In the genomic region with DNA sequence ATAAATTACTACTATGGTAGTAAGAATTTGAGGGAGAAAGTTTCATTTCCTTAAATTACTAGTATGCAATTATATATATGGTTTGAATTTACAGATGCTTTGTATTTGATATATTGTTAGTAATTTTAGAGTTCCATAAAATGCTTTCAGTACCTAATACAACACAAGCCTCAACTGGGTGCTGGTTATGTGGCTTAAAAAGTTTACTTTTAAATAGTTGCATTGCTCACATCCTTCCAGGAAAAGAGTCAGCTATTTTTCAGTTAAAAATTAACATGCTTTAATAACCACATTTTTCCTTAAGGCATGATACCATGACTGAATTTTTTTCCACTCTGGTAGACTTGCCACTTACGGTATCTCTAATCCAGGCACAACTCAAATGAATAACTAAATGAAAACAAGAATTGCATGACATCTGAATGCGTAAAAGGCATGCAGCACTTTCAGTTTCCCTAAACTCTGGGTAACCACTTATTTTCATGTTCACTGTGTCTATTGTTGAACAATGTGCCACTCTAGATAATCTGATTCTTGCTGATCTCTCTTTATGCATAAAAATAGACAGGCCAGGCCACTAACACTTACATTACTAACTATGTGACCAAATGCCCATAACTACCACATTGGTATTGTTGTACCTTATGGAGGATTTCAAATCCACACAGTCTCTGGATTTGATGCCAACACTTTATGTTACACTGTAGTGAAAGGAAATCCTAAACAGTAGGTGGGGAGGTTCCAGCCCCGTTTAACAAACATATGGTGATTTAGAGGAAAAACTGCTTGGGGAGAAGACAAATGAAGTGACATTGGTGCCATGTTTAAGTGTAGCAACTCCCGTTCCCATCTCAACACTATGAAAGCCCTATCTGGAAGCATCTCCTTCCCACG, we compare ENCODE assay signal across 9 cellular contexts. TPM values are rescaled to one million over a fixed set of nuclear protein-coding genes. Genes with fewer than 3 reads are reported as not detected.
A peak's percentile ranks its signal among the peaks of the same experiment; 100 is the strongest.
DNase-seq lines count a peak whose midpoint lies in the region; ATAC-seq and TF ChIP-seq lines count a peak whose summit lies in the region.
"Had no signal": no experiment of that assay in that cellular context is flagged by ENCODE, and none has a peak within 500 bp of the region (broad histone marks: within the 10 kb centered on the region; RNA-seq: fewer than 3 reads in every experiment).

No MANE protein-coding gene starts in this region.

- no peak overlapping the region for H3K4me3 Mint-ChIP-seq in endothelial cell (ENCODE audit: unreplicated experiment)

- DNase-seq in RPMI8226 (peak; percentile 17), lung microvascular endothelial cell (ENCODE audit: low read depth in 2 of 2) (peak; percentile 3 to 56), T1000 (lab: John Stamatoyannopoulos, UW) (no peak), endothelial cell (ENCODE audit: low spot score) (no peak), DMS153 (lab: John Stamatoyannopoulos, UW) (no peak)
- DNase-seq in NK-92 treated with Interleukin-12 subunit alpha and Interleukin-12 subunit beta, amount 100 ng/mL, for 24 hours (lab: John Stamatoyannopoulos, UW): no peak

- H3K9me3 Mint-ChIP-seq in endothelial cell (ENCODE audit: unreplicated experiment): no peaks in the 10 kb centered on the region

- ATAC-seq in GM18867 (IDR thresholded peaks at IDR 0.05; ENCODE audit: unreplicated experiment) (peak; percentile 95), HG02623 (IDR thresholded peaks at IDR 0.05; ENCODE audit: unreplicated experiment) (peak; percentile 91)
- ATAC-seq: Panc1 had no signal

- H3K27ac Mint-ChIP-seq in endothelial cell (ENCODE audit: unreplicated experiment): no peak overlapping the region

- no peaks in the 10 kb centered on the region for H3K4me1 Mint-ChIP-seq in endothelial cell (ENCODE audit: unreplicated experiment)

- H3K27me3 Mint-ChIP-seq in endothelial cell (ENCODE audit: unreplicated experiment): no peaks in the 10 kb centered on the region

- no peaks in the 10 kb centered on the region for H3K36me3 Mint-ChIP-seq in endothelial cell (ENCODE audit: low read depth, unreplicated experiment)

- TF ChIP-seq CTCF in endothelial cell (IDR thresholded peaks at IDR 0.05; ENCODE audit: unreplicated experiment): no peak

RNA-seq across cellular contexts. Expression of a gene that starts 35.5 kb away (rescaled TPM):
- total RNA-seq in lung microvascular endothelial cell: 89.8 and 148 TPM in 2 replicates
- 34.4 TPM for total RNA-seq in endothelial cell (ENCODE audit: unreplicated experiment)

Comparison
In these comparisons a context has a peak if more than half of its experiments do, and no peak if none do; other contexts are left out.
1. DNase-seq: peak in RPMI8226 (single experiment) and lung microvascular endothelial cell (2 of 2); none in NK-92 treated with Interleukin-12 subunit alpha and Interleukin-12 subunit beta, amount 100 ng/mL, for 24 hours (single experiment), T1000 (single experiment), endothelial cell (single experiment) and DMS153 (single experiment).